8 cellular contexts compared by ENCODE assay signal in genomic region chr11:75204685-75205667, GRCh38. TPM values are rescaled to one million over a fixed set of nuclear protein-coding genes. Genes with fewer than 3 reads are reported as not detected.
A peak's percentile ranks its signal among the peaks of the same experiment; 100 is the strongest.
DNase-seq lines count a peak whose midpoint lies in the region; ATAC-seq, FAIRE-seq and TF ChIP-seq lines count a peak whose summit lies in the region.

No MANE protein-coding gene starts in this region.

- no peaks in the 10 kb centered on the region for H3K4me1 Mint-ChIP-seq in activated T-helper 17 cell treated with anti-CD3 and anti-CD28 coated beads, Interleukin-2, amount 50 U/mL, for 72 hours

- H3K27me3 ChIP-seq in KMS-11 (ENCODE audit: insufficient read depth, low read depth), result no peaks in the 10 kb centered on the region
- H3K27me3 ChIP-seq in suprapubic skin, result no peaks in the 10 kb centered on the region

- no peaks in the 10 kb centered on the region for H3K9me3 Mint-ChIP-seq in activated T-helper 17 cell treated with anti-CD3 and anti-CD28 coated beads, Interleukin-2, amount 50 U/mL, for 72 hours

- no peak overlapping the region for H2AFZ ChIP-seq in KMS-11 (ENCODE audit: low read depth)

- no peak overlapping the region for H3K9ac ChIP-seq in KMS-11

- H3K4me3 Mint-ChIP-seq in activated T-helper 17 cell treated with anti-CD3 and anti-CD28 coated beads, Interleukin-2, amount 50 U/mL, for 72 hours, result no peak overlapping the region

- FAIRE-seq in GM18507 (lab: Jason Lieb, UNC), result peak; percentile 68

- ATAC-seq in activated T-helper 17 cell treated with anti-CD3 and anti-CD28 coated beads, Interleukin-2, amount 50 U/mL, for 72 hours (replicated peaks), result peak; percentile 99

- H3K36me3 Mint-ChIP-seq in activated T-helper 17 cell treated with anti-CD3 and anti-CD28 coated beads, Interleukin-2, amount 50 U/mL, for 72 hours (ENCODE audit: low read depth), result no peaks in the 10 kb centered on the region

- 39% methylated on average over 9 of the region's 10 CpGs for WGBS in suprapubic skin

- TF ChIP-seq CTCF in KMS-11 (conservative IDR thresholded peaks at IDR 0.05; ENCODE audit: low read depth, low read length) (peak; percentile 84), foreskin fibroblast (IDR thresholded peaks at IDR 0.05; ENCODE audit: low read depth, low read length) (peak; percentile 95), suprapubic skin (IDR thresholded peaks at IDR 0.05) (peak; percentile 76 to 89)

- H3K79me2 ChIP-seq in KMS-11 (ENCODE audit: insufficient read depth, low read depth), result no peaks in the 10 kb centered on the region

- no peak overlapping the region for H3K4me2 ChIP-seq in KMS-11

- H4K20me1 ChIP-seq in KMS-11 (ENCODE audit: insufficient read depth), result no peaks in the 10 kb centered on the region

- TF ChIP-seq POLR2A in suprapubic skin (IDR thresholded peaks at IDR 0.05), result no peak

- H3K4me3 ChIP-seq in KMS-11 (IDR thresholded peaks at IDR 0.05; ENCODE audit: insufficient read depth, low read depth, low read length) (no peak overlapping the region), foreskin fibroblast (ENCODE audit: low read depth in 1 of 2, low read length in 2 of 2) (no peak overlapping the region), suprapubic skin (no peak overlapping the region)

- H3K27ac ChIP-seq in KMS-11 (no peak overlapping the region), suprapubic skin (no peak overlapping the region)

- H3K27ac Mint-ChIP-seq in activated T-helper 17 cell treated with anti-CD3 and anti-CD28 coated beads, Interleukin-2, amount 50 U/mL, for 72 hours, result no peak overlapping the region

- peak; percentile 91 for DNase-seq in 8988T
- DNase-seq in GM18507 (ENCODE audit: extremely low spot score, insufficient read length, low read depth), result peak; percentile 78
- peak; percentile 92 for DNase-seq in RPMI8226
- peak; percentile 63 to 91 for DNase-seq in foreskin fibroblast
- DNase-seq in nucleus accumbens (lab: John Stamatoyannopoulos, UW), result peak in 43 of 56 donors; percentile 20 to 84 (median 41)
- peak; percentile 88 to 89 for DNase-seq in suprapubic skin (ENCODE audit: low spot score in 2 of 2)

- TF ChIP-seq EP300 in suprapubic skin (IDR thresholded peaks at IDR 0.05), result no peak

- no peaks in the 10 kb centered on the region for H3K36me3 ChIP-seq in KMS-11 (ENCODE audit: insufficient read depth)
- peaks cover 2% of the 10 kb centered on the region for H3K36me3 ChIP-seq in suprapubic skin

- H3K27me3 Mint-ChIP-seq in activated T-helper 17 cell treated with anti-CD3 and anti-CD28 coated beads, Interleukin-2, amount 50 U/mL, for 72 hours, result peaks cover 7% of the 10 kb centered on the region

- no peaks in the 10 kb centered on the region for H3K4me1 ChIP-seq in KMS-11 (ENCODE audit: low read depth, poor library complexity, severe bottlenecking)
- H3K4me1 ChIP-seq in suprapubic skin, result no peaks in the 10 kb centered on the region

- no peaks in the 10 kb centered on the region for H3K9me3 ChIP-seq in suprapubic skin

RNA-seq across cellular contexts. Expression of gene TPBGL, which starts 35.6 kb away (rescaled TPM):
- total RNA-seq in activated T-helper 17 cell treated with anti-CD3 and anti-CD28 coated beads, Interleukin-2, amount 50 U/mL, for 72 hours, result under 1 TPM; 0.26 to 0.40 TPM
- under 1 TPM in 2 of 4 donors, not detected in 2; 0.36 to 0.40 TPM for total RNA-seq in suprapubic skin

RNA-seq across cellular contexts. Expression of gene SLCO2B1, which starts 54.1 kb away (rescaled TPM):
- 1 to 10 TPM in 1 of 2 donors, under 1 TPM in 1; 0.26 to 2.2 TPM for total RNA-seq in activated T-helper 17 cell treated with anti-CD3 and anti-CD28 coated beads, Interleukin-2, amount 50 U/mL, for 72 hours
- total RNA-seq in suprapubic skin, result 1 to 10 TPM; 6.1 to 9.7 (median 7.1) TPM

Comparison
In these comparisons a context has a peak if more than half of its experiments do, and no peak if none do; other contexts are left out.
1. DNase-seq: peak in every context shown above with its lines; median percentile 92 in RPMI8226; 91 in 8988T; 88 in suprapubic skin; 78 in GM18507; 77 in foreskin fibroblast; 41 in nucleus accumbens.